23 cellular contexts compared by ENCODE assay signal in genomic region chr12:10652192-10652591, GRCh38. TPM values are rescaled to one million over a fixed set of nuclear protein-coding genes. Genes with fewer than 3 reads are reported as not detected.
"Had no signal": no experiment of that assay in that cellular context is flagged by ENCODE, and none has a peak within 500 bp of the region (broad histone marks: within the 10 kb centered on the region; RNA-seq: fewer than 3 reads in every experiment).

No MANE protein-coding gene starts in this region.

- DNase-seq: cortex of kidney; dorsolateral prefrontal cortex; effector CD8-positive, alpha-beta T cell; foreskin keratinocyte; immature natural killer cell; kidney; left cardiac atrium; left ventricle myocardium inferior; lower lobe of right lung; midbrain; occipital lobe; pancreas; right cardiac atrium; stimulated activated CD4-positive, alpha-beta T cell treated with anti-CD3 and anti-CD28 coated beads, Interleukin-4, amount 100 ng/mL, for 1 hour; stimulated activated CD8-positive, alpha-beta memory T cell treated with anti-CD3 and anti-CD28 coated beads, Interleukin-4, amount 100 ng/mL, for 48 hours; stimulated activated naive CD8-positive, alpha-beta T cell treated with anti-CD3 and anti-CD28 coated beads, Interleukin-15, Interleukin-2, amounts not matched to agents 100 U/mL and 50 U/mL, for 24 hours; testis had no signal

- H3K27me3 ChIP-seq: dorsolateral prefrontal cortex, foreskin keratinocyte, pancreas, testis, tibial nerve had no signal

- H3K4me3 ChIP-seq: dorsolateral prefrontal cortex, left ventricle myocardium inferior, lower lobe of right lung, pancreas, smooth muscle cell, testis, tibial nerve had no signal

- H3K9me3 ChIP-seq: pancreas, testis had no signal

- H3K36me3 ChIP-seq: left ventricle myocardium inferior, lower lobe of right lung, pancreas, tibial nerve had no signal

- H3K27ac Mint-ChIP-seq: immature natural killer cell; memory B cell; natural killer cell treated with Interleukin-12 subunit alpha and Interleukin-12 subunit beta and Interleukin-15 and Interleukin-18, amount 100 ng/mL, for 72 hours; progenitor cell of endocrine pancreas; stimulated activated effector memory CD8-positive, alpha-beta T cell treated with anti-CD3 and anti-CD28 coated beads, Interleukin-12 subunit alpha, Interleukin-12 subunit beta, amount 100 ng/mL, for 72 hours had no signal

- H3K9me3 Mint-ChIP-seq: stimulated activated effector memory CD8-positive, alpha-beta T cell treated with anti-CD3 and anti-CD28 coated beads, Interleukin-12 subunit alpha, Interleukin-12 subunit beta, amount 100 ng/mL, for 72 hours had no signal

- H3K36me3 Mint-ChIP-seq: stimulated activated effector memory CD8-positive, alpha-beta T cell treated with anti-CD3 and anti-CD28 coated beads, Interleukin-12 subunit alpha, Interleukin-12 subunit beta, amount 100 ng/mL, for 72 hours had no signal

- H3K4me1 ChIP-seq: foreskin keratinocyte, left ventricle myocardium inferior, lower lobe of right lung, pancreas, testis, tibial nerve had no signal

- H3K27ac ChIP-seq: dorsolateral prefrontal cortex, foreskin keratinocyte, left ventricle myocardium inferior, lower lobe of right lung, pancreas, testis, tibial nerve had no signal

- H3K27me3 Mint-ChIP-seq: progenitor cell of endocrine pancreas had no signal

- H3K4me1 Mint-ChIP-seq: memory B cell; stimulated activated effector memory CD8-positive, alpha-beta T cell treated with anti-CD3 and anti-CD28 coated beads, Interleukin-12 subunit alpha, Interleukin-12 subunit beta, amount 100 ng/mL, for 72 hours had no signal

- H3K4me3 Mint-ChIP-seq: immature natural killer cell; memory B cell; natural killer cell treated with Interleukin-12 subunit alpha and Interleukin-12 subunit beta and Interleukin-15 and Interleukin-18, amount 100 ng/mL, for 72 hours; stimulated activated effector memory CD8-positive, alpha-beta T cell treated with anti-CD3 and anti-CD28 coated beads, Interleukin-12 subunit alpha, Interleukin-12 subunit beta, amount 100 ng/mL, for 72 hours had no signal

RNA-seq across cellular contexts. Expression of gene STYK1, which starts 21.7 kb away (rescaled TPM):
- total RNA-seq: left ventricle myocardium inferior had no signal
